Comparison of ENCODE assay signal across 8 cellular contexts in the genomic region with DNA sequence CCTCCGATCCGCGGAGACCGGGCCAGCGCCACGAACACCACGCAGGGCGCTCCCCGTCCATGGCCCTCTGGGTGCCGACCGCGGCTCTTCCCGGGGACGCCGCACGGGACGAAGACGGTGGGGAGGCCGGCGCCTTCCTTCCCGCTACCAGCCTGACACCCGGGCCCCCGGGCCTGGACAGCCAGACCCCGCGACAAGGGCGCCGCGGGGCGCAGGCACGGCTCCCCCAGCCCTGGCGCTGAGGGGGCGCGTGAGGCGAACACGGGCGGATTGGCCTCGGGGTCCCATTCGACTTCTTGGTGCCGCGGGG. TPM values are rescaled to one million over a fixed set of nuclear protein-coding genes. Genes with fewer than 3 reads are reported as not detected.
DNase-seq lines count a peak whose midpoint lies in the region; ATAC-seq and TF ChIP-seq lines count a peak whose summit lies in the region.

No MANE protein-coding gene starts in this region.

- H3K4me3 Mint-ChIP-seq in activated CD8-positive, alpha-beta T cell treated with anti-CD3 and anti-CD28 coated beads for 36 hours = peak overlapping the region; percentile 91

- H3K27me3 ChIP-seq in HAP-1 (ENCODE audit: low read depth) (no peaks in the 10 kb centered on the region), right cardiac atrium (ENCODE audit: control insufficient read depth, insufficient read depth) (no peaks in the 10 kb centered on the region), spleen (replicated peaks in 1 of 7) (peaks cover 0 to 13% (median 0%) of the 10 kb centered on the region in 7 donors)

- CTCF ChIA-PET in activated CD8-positive, alpha-beta T cell treated with anti-CD3 and anti-CD28 coated beads for 36 hours (lab: Charles Lee) = no interaction called here

- H3K36me3 ChIP-seq in HAP-1 (replicated peaks) = peaks cover 49% of the 10 kb centered on the region
- peaks cover 0 to 56% (median 27%) of the 10 kb centered on the region in 6 donors for H3K36me3 ChIP-seq in spleen

- intact Hi-C loops in activated CD8-positive, alpha-beta T cell treated with anti-CD3 and anti-CD28 coated beads for 36 hours (cut with micrococcal nuclease) = no loop called here
- intact Hi-C loops in right cardiac atrium (cut with DNase I) = loop anchor here in 1 of 4 donors (10.0 kb wide), 1 partner anchor 55 kb away; no protein-coding TSS in a partner anchor
- intact Hi-C loops in spleen (cut with DNase I; ENCODE audit: low total_unique reads) = no loop called here
- intact Hi-C loops in left colon (cut with DNase I, micrococcal nuclease) = no loop called here

- H3K36me3 Mint-ChIP-seq in activated CD8-positive, alpha-beta T cell treated with anti-CD3 and anti-CD28 coated beads for 36 hours (ENCODE audit: low read depth) = peaks cover 31% of the 10 kb centered on the region

- POLR2A ChIA-PET in activated CD8-positive, alpha-beta T cell treated with anti-CD3 and anti-CD28 coated beads for 36 hours (lab: Charles Lee) = interaction anchor here (0.6 to 1.5 kb wide), 4 partner anchors 17 to 103 kb away, joined by 3 to 6 read pairs (median 4); no protein-coding TSS in a partner anchor

- H3K27me3 Mint-ChIP-seq in activated CD8-positive, alpha-beta T cell treated with anti-CD3 and anti-CD28 coated beads for 36 hours = no peaks in the 10 kb centered on the region

- H3K27ac Mint-ChIP-seq in activated CD8-positive, alpha-beta T cell treated with anti-CD3 and anti-CD28 coated beads for 36 hours = no peak overlapping the region

- no peaks in the 10 kb centered on the region for H3K9me3 Mint-ChIP-seq in activated CD8-positive, alpha-beta T cell treated with anti-CD3 and anti-CD28 coated beads for 36 hours

- no peak for DNase-seq in HAP-1 (ENCODE audit: low spot score in 2 of 2)
- no peak for DNase-seq in activated CD8-positive, alpha-beta T cell treated with anti-CD3 and anti-CD28 coated beads for 36 hours
- no peak for DNase-seq in right cardiac atrium
- DNase-seq in spleen = no peak
- no peak for DNase-seq in inferior parietal cortex (ENCODE audit: extremely low spot score)
- DNase-seq in RKO (ENCODE audit: low spot score) = no peak
- no peak for DNase-seq in left colon
- no peak for DNase-seq in SIG-M5 (lab: John Stamatoyannopoulos, UW)

- ATAC-seq in activated CD8-positive, alpha-beta T cell treated with anti-CD3 and anti-CD28 coated beads for 36 hours = peak; percentile 4
- ATAC-seq in right cardiac atrium (peak in 1 of 2 donors; percentile 8), left colon (no peak)

- H3K9me3 ChIP-seq in HAP-1 (no peaks in the 10 kb centered on the region), right cardiac atrium (ENCODE audit: control insufficient read depth, low read length) (no peaks in the 10 kb centered on the region), spleen (no peaks in the 10 kb centered on the region)

- peak overlapping the region; percentile 100 for H3K4me3 ChIP-seq in HAP-1
- H3K4me3 ChIP-seq in right cardiac atrium (ENCODE audit: low read length) = peak overlapping the region; percentile 92
- peak overlapping the region in 7 of 8 donors; percentile 92 to 100 (median 100) for H3K4me3 ChIP-seq in spleen

- in situ Hi-C loops in HAP-1 (cut with MboI; ENCODE audit: low sequenced_read_pairs) = no loop called here

- 31% methylated on average over 40 of the region's 40 CpGs for WGBS in right cardiac atrium
- WGBS in spleen, 5 donors = 22 to 34% (median 27%) methylated on average over 25 to 40 of the region's 40 CpGs

- H3K27ac ChIP-seq in right cardiac atrium (ENCODE audit: low read length) (no peak overlapping the region), spleen (peak overlapping the region in 3 of 8 donors; percentile 78 to 83 (median 80))

- H3K4me1 Mint-ChIP-seq in activated CD8-positive, alpha-beta T cell treated with anti-CD3 and anti-CD28 coated beads for 36 hours (ENCODE audit: low read depth) = peaks cover 17% of the 10 kb centered on the region

- TF ChIP-seq CTCF in activated CD8-positive, alpha-beta T cell treated with anti-CD3 and anti-CD28 coated beads for 36 hours (IDR thresholded peaks at IDR 0.05) = no peak
- TF ChIP-seq CTCF in spleen (IDR thresholded peaks at IDR 0.05 in 8 of 11, conservative IDR thresholded peaks at IDR 0.05 in 3 of 11) = no peak

- H3K4me1 ChIP-seq in HAP-1 (peaks cover 8% of the 10 kb centered on the region; the same call in 1 of the 2 replicates), right cardiac atrium (ENCODE audit: control insufficient read depth, insufficient read depth, low read length) (no peaks in the 10 kb centered on the region), spleen (peaks cover 13 to 79% (median 50%) of the 10 kb centered on the region in 6 donors)

- TF ChIP-seq POLR2A in spleen (IDR thresholded peaks at IDR 0.05) = no peak

RNA-seq across cellular contexts. Expression of a gene that starts 0.6 kb away (rescaled TPM):
- 100 to 1,000 TPM; 138 to 139 TPM for total RNA-seq in activated CD8-positive, alpha-beta T cell treated with anti-CD3 and anti-CD28 coated beads for 36 hours
- 10 to 100 TPM; 43.6 to 48.6 (median 45.5) TPM for total RNA-seq in right cardiac atrium
- 44.3 TPM for polyA plus RNA-seq in right cardiac atrium
- total RNA-seq in spleen = 10 to 100 TPM; 26.2 to 61.1 (median 44.7) TPM
- 10 to 100 TPM; 46.6 to 73.4 (median 52.8) TPM for polyA plus RNA-seq in spleen
- 10 to 100 TPM; 42.8 to 48.5 TPM for total RNA-seq in left colon

RNA-seq across cellular contexts. Expression of a gene that starts 0.7 kb away (rescaled TPM):
- 10 to 100 TPM; 27.8 to 31.2 TPM for total RNA-seq in activated CD8-positive, alpha-beta T cell treated with anti-CD3 and anti-CD28 coated beads for 36 hours
- total RNA-seq in right cardiac atrium (1 to 10 TPM; 5.0 to 9.7 (median 6.6) TPM), spleen (10 to 100 TPM; 12.0 to 21.5 (median 18.7) TPM), left colon (10 to 100 TPM in 1 of 2 donors, 1 to 10 TPM in 1; 9.9 to 13.1 TPM)
- polyA plus RNA-seq in right cardiac atrium (5.3 TPM), spleen (10 to 100 TPM; 14.1 to 31.6 (median 26.0) TPM)

RNA-seq across cellular contexts. Expression of a gene that starts 6.6 kb away (rescaled TPM):
- 1 to 10 TPM; 1.0 to 1.3 TPM for total RNA-seq in activated CD8-positive, alpha-beta T cell treated with anti-CD3 and anti-CD28 coated beads for 36 hours
- total RNA-seq in right cardiac atrium = under 1 TPM in 1 of 4 donors, not detected in 3; 0.41 TPM
- 0.14 TPM for polyA plus RNA-seq in right cardiac atrium
- 1 to 10 TPM in 5 of 7 donors, under 1 TPM in 2; 0.65 to 2.2 (median 1.1) TPM for total RNA-seq in spleen
- polyA plus RNA-seq in spleen = under 1 TPM; 0.17 to 0.80 (median 0.63) TPM
- total RNA-seq in left colon = under 1 TPM; 0.58 to 0.95 TPM

RNA-seq across cellular contexts. Expression of a gene that starts 22.2 kb away (rescaled TPM):
- not detected for total RNA-seq in activated CD8-positive, alpha-beta T cell treated with anti-CD3 and anti-CD28 coated beads for 36 hours
- total RNA-seq in right cardiac atrium (10 to 100 TPM; 44.4 to 78.0 (median 57.4) TPM), spleen (under 1 TPM in 3 of 7 donors, not detected in 4; 0.39 to 0.85 (median 0.60) TPM), left colon (under 1 TPM in 1 of 2 donors, not detected in 1; 0.14 TPM)
- polyA plus RNA-seq in right cardiac atrium (112 TPM), spleen (under 1 TPM; 0.20 to 0.80 (median 0.21) TPM)

RNA-seq across cellular contexts. Expression of a gene that starts 36.0 kb away (rescaled TPM):
- total RNA-seq in activated CD8-positive, alpha-beta T cell treated with anti-CD3 and anti-CD28 coated beads for 36 hours = not detected
- total RNA-seq in right cardiac atrium (10 to 100 TPM in 3 of 4 donors, 1 to 10 TPM in 1; 6.9 to 27.2 (median 11.4) TPM), spleen (10 to 100 TPM in 5 of 7 donors, 1 to 10 TPM in 2; 7.5 to 37.0 (median 18.1) TPM), left colon (1 to 10 TPM; 1.6 to 5.1 TPM)
- polyA plus RNA-seq in right cardiac atrium (7.8 TPM), spleen (10 to 100 TPM in 2 of 3 donors, 1 to 10 TPM in 1; 7.7 to 33.2 (median 19.8) TPM)
